Comparison of ENCODE assay signal across 1 cellular context in genomic region chr1:11774753-11775152, GRCh38.
TF ChIP-seq lines count a peak whose summit lies in the region.

No MANE protein-coding gene starts in this region.

TF ChIP-seq in HepG2, 621 proteins besides CTCF, POLR2A, EP300 and RAD21:
- TF ChIP-seq KDM2A (CRISPR knock-in tag; IDR thresholded peaks at IDR 0.05; ENCODE audit: borderline replicate concordance, low read depth) = no peak
- TF ChIP-seq ZNF629 (CRISPR knock-in tag; conservative IDR thresholded peaks at IDR 0.05) = peak; percentile 58
- TF ChIP-seq TIGD3 (CRISPR knock-in tag; IDR thresholded peaks at IDR 0.05; ENCODE audit: borderline replicate concordance) = no peak
